ENCODE assay signal across 11 cellular contexts in the genomic region with DNA sequence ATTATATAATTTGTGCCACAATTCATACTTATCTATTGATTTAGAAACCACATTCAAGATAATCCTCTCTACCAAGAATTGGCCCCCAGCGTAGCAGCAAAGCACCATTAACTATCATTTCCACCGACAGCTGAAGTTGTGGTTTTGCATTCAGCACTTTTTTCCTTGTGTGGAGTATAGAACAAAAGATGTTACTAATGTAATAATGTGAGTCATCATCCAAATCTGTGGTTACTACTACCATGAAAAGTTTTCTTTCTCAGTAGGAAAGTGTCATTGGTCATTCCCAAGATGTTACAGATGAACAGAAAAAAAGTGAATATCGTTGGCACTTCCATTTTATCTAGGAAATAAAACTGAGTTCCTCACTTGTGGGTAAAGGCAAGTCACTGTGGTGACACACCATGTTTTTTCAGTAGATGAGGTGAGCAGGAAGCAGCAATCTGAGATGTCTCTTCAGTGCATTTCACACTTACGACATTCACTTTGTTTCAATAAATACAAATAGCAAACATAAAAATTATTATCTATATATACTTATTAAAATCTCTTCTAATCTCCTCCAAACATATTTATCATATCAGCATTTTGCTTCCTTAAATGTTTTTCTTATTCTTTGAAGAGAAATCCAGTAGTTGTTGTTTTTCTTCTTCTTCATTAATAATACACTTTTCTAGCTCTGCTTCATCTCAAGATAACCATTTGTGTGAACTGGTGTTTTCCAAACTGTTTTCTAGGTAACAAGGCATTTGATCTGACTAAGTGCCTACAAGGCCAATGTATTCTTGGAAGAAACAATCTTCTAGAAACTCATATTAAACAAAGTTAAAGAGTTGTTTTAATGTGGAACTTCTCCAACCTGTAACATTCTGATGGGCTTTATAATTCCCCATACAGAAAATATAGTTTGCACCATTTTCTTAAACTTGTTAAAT. TPM values are rescaled to one million over a fixed set of nuclear protein-coding genes. Genes with fewer than 3 reads are reported as not detected.
DNase-seq lines count a peak whose midpoint lies in the region; ATAC-seq and TF ChIP-seq lines count a peak whose summit lies in the region.
"Had no signal": no experiment of that assay in that cellular context is flagged by ENCODE, and none has a peak within 500 bp of the region (broad histone marks: within the 10 kb centered on the region; RNA-seq: fewer than 3 reads in every experiment).

No MANE protein-coding gene starts in this region.

- no peak overlapping the region for H3K4me3 Mint-ChIP-seq in HFFc6
- H3K4me3 Mint-ChIP-seq in T-helper 1 cell treated with Interleukin-12 subunit alpha and Interleukin-12 subunit beta and Interleukin-4 antibody, amounts not matched to agents 30 μg/mL and 1 μg/mL, for 36 hours: peak overlapping the region; percentile 56

- H3K36me3 ChIP-seq in upper lobe of left lung: no peaks in the 10 kb centered on the region

- TF ChIP-seq EP300 in upper lobe of left lung (IDR thresholded peaks at IDR 0.05): no peak

- H3K4me1 Mint-ChIP-seq in HFFc6 (ENCODE audit: low read depth): no peaks in the 10 kb centered on the region
- peaks cover 43% of the 10 kb centered on the region for H3K4me1 Mint-ChIP-seq in T-helper 1 cell treated with Interleukin-12 subunit alpha and Interleukin-12 subunit beta and Interleukin-4 antibody, amounts not matched to agents 30 μg/mL and 1 μg/mL, for 36 hours (ENCODE audit: low read depth)

- no peak for TF ChIP-seq CTCF in HFFc6 (IDR thresholded peaks at IDR 0.05)
- no peak for TF ChIP-seq CTCF in coronary artery (IDR thresholded peaks at IDR 0.05)
- no peak for TF ChIP-seq CTCF in upper lobe of left lung (IDR thresholded peaks at IDR 0.05)

- no peaks in the 10 kb centered on the region for H3K9me3 Mint-ChIP-seq in HFFc6
- H3K9me3 Mint-ChIP-seq in T-helper 1 cell treated with Interleukin-12 subunit alpha and Interleukin-12 subunit beta and Interleukin-4 antibody, amounts not matched to agents 30 μg/mL and 1 μg/mL, for 36 hours: peaks cover 8% of the 10 kb centered on the region

- WGBS in upper lobe of left lung, 2 donors: 78 to 79% methylated on average over 4 of the region's 4 CpGs

- ATAC-seq in upper lobe of left lung (ENCODE audit: low FRiP score in 2 of 2): no peak
- ATAC-seq: GM12878 had no signal

- H3K27ac ChIP-seq in coronary artery (no peak overlapping the region), upper lobe of left lung (no peak overlapping the region)

- TF ChIP-seq POLR2A in upper lobe of left lung (IDR thresholded peaks at IDR 0.05): no peak

- H3K4me3 ChIP-seq in coronary artery (no peak overlapping the region), upper lobe of left lung (no peak overlapping the region)
- H3K4me3 ChIP-seq: GM12878 had no signal

- H3K9me3 ChIP-seq in upper lobe of left lung: no peaks in the 10 kb centered on the region

- H3K27ac Mint-ChIP-seq in HFFc6: no peak overlapping the region
- H3K27ac Mint-ChIP-seq in T-helper 1 cell treated with Interleukin-12 subunit alpha and Interleukin-12 subunit beta and Interleukin-4 antibody, amounts not matched to agents 30 μg/mL and 1 μg/mL, for 36 hours: peak overlapping the region; percentile 87

- no peaks in the 10 kb centered on the region for H3K36me3 Mint-ChIP-seq in HFFc6 (ENCODE audit: low read depth)
- H3K36me3 Mint-ChIP-seq in T-helper 1 cell treated with Interleukin-12 subunit alpha and Interleukin-12 subunit beta and Interleukin-4 antibody, amounts not matched to agents 30 μg/mL and 1 μg/mL, for 36 hours (ENCODE audit: low read depth): peaks cover 17% of the 10 kb centered on the region

- no peaks in the 10 kb centered on the region for H3K4me1 ChIP-seq in upper lobe of left lung

- DNase-seq in HFFc6 (peak; percentile 11), coronary artery (ENCODE audit: low spot score) (no peak), upper lobe of left lung (no peak), D341Med (ENCODE audit: low spot score) (no peak), NCI-H524 (lab: John Stamatoyannopoulos, UW) (no peak)
- peak; percentile 45 for DNase-seq in central memory CD4-positive, alpha-beta T cell
- DNase-seq in stimulated activated CD4-positive, alpha-beta T cell treated with anti-CD3 and anti-CD28 coated beads, Interleukin-4, amount 100 ng/mL, for 4 hours: peak; percentile 12 to 56
- DNase-seq: NCI-H1417 treated with DMSO at 0.1 percent for 48 hours, SW 1271 had no signal

- H3K27me3 Mint-ChIP-seq in HFFc6 (ENCODE audit: insufficient read depth): peaks cover 17% of the 10 kb centered on the region
- no peaks in the 10 kb centered on the region for H3K27me3 Mint-ChIP-seq in T-helper 1 cell treated with Interleukin-12 subunit alpha and Interleukin-12 subunit beta and Interleukin-4 antibody, amounts not matched to agents 30 μg/mL and 1 μg/mL, for 36 hours (ENCODE audit: low read depth)

- no peaks in the 10 kb centered on the region for H3K27me3 ChIP-seq in upper lobe of left lung

RNA-seq across cellular contexts. Expression of gene IFNG, which starts 30.5 kb away (rescaled TPM):
- total RNA-seq in HFFc6 (2021; fragmentation: NEBNext Ultra II Directional; extraction: Animal tissue kit (Norgen Biotek cat#: 25700)): not detected
- under 1 TPM in 2 of 6 donors, not detected in 4; 0.54 to 0.57 TPM for total RNA-seq in upper lobe of left lung

RNA-seq across cellular contexts. Expression of gene IL26, which starts 35.6 kb away (rescaled TPM):
- total RNA-seq in HFFc6 (2021; fragmentation: NEBNext Ultra II Directional; extraction: Animal tissue kit (Norgen Biotek cat#: 25700)): not detected
- not detected for total RNA-seq in upper lobe of left lung
- total RNA-seq: GM12878 had no signal

Comparison
In these comparisons a context has a peak if more than half of its experiments do, and no peak if none do; other contexts are left out.
1. DNase-seq: peak in HFFc6 (single experiment), central memory CD4-positive, alpha-beta T cell (single experiment) and stimulated activated CD4-positive, alpha-beta T cell treated with anti-CD3 and anti-CD28 coated beads, Interleukin-4, amount 100 ng/mL, for 4 hours (2 of 2); none in coronary artery (single experiment), upper lobe of left lung (0 of 2), D341Med (single experiment) and NCI-H524 (0 of 2).